In the genomic region with DNA sequence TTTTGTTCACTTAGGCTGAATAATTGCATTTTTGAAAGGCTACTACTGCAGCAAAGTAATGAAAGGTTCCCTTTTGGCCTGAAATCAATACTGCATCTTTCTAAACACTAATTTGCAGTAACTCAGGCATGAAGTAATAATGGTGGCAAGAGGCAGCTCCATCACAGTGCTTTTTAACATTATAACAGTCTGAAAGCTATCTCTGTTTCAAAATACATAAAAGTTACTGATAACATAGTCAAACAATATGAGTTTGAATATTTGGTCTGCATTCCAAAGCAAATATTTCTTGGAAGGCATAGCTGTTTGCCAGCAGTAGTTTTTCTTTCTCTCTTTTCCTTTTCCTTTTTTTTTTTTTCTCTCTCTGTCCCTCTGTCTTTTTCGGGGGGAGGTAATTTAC, we compare ENCODE assay signal across 16 cellular contexts.
"Had no signal": no experiment of that assay in that cellular context is flagged by ENCODE, and none has a peak within 500 bp of the region (broad histone marks: within the 10 kb centered on the region; RNA-seq: fewer than 3 reads in every experiment).

No MANE protein-coding gene starts in this region.

- DNase-seq: activated naive CD4-positive, alpha-beta T cell treated with Interleukin-2 at 50 U/mL for 16 hours; activated naive CD8-positive, alpha-beta T cell treated with anti-CD3 and anti-CD28 coated beads, Interleukin-2, amount 50 U/mL, for 24 hours; activated T-cell treated with anti-CD3 and anti-CD28 coated beads for 4 hours; effector CD8-positive, alpha-beta T cell; heart right ventricle; left cardiac atrium; midbrain; stimulated activated CD4-positive, alpha-beta T cell treated with anti-CD3 and anti-CD28 coated beads, Interleukin-12 subunit alpha, Interleukin-12 subunit beta, amount 100 ng/mL, for 4 hours; stimulated activated CD4-positive, alpha-beta T cell treated with anti-CD3 and anti-CD28 coated beads, Interleukin-2, amount 100 ng/mL, for 24 hours; stomach; testis; upper lobe of left lung had no signal

- ATAC-seq: activated CD4-positive, CD25-positive, alpha-beta regulatory T cell treated with anti-CD3 and anti-CD28 coated beads, Interleukin-2, amount 50 U/mL, for 24 hours; activated naive CD8-positive, alpha-beta T cell treated with anti-CD3 and anti-CD28 coated beads, Interleukin-2, amount 50 U/mL, for 24 hours; heart right ventricle; left cardiac atrium had no signal

- H3K36me3 ChIP-seq: heart right ventricle, stomach, upper lobe of left lung had no signal

- H3K27ac Mint-ChIP-seq: activated naive CD8-positive, alpha-beta T cell treated with anti-CD3 and anti-CD28 coated beads, Interleukin-2, amount 50 U/mL, for 24 hours; T-helper 2 cell treated with Interferon-gamma antibody and Interleukin-4, amounts not matched to agents 5 μg/mL and 100 μg/mL, for 36 hours had no signal

- H3K4me1 ChIP-seq: heart right ventricle, testis, upper lobe of left lung had no signal

- H3K27me3 ChIP-seq: heart right ventricle, testis, upper lobe of left lung had no signal

- H3K9me3 ChIP-seq: stomach, testis, upper lobe of left lung had no signal

- H3K4me1 Mint-ChIP-seq: activated naive CD8-positive, alpha-beta T cell treated with anti-CD3 and anti-CD28 coated beads, Interleukin-2, amount 50 U/mL, for 24 hours had no signal

- H3K27ac ChIP-seq: coronary artery, heart right ventricle, stomach, testis, upper lobe of left lung had no signal

- H3K4me3 ChIP-seq: coronary artery, heart right ventricle, lung, stomach, testis, upper lobe of left lung had no signal

- H3K27me3 Mint-ChIP-seq: activated naive CD8-positive, alpha-beta T cell treated with anti-CD3 and anti-CD28 coated beads, Interleukin-2, amount 50 U/mL, for 24 hours had no signal

- H3K4me3 Mint-ChIP-seq: activated naive CD8-positive, alpha-beta T cell treated with anti-CD3 and anti-CD28 coated beads, Interleukin-2, amount 50 U/mL, for 24 hours; T-helper 2 cell treated with Interferon-gamma antibody and Interleukin-4, amounts not matched to agents 5 μg/mL and 100 μg/mL, for 36 hours had no signal

- H3K9me3 Mint-ChIP-seq: activated naive CD8-positive, alpha-beta T cell treated with anti-CD3 and anti-CD28 coated beads, Interleukin-2, amount 50 U/mL, for 24 hours; T-helper 2 cell treated with Interferon-gamma antibody and Interleukin-4, amounts not matched to agents 5 μg/mL and 100 μg/mL, for 36 hours had no signal
